26 cellular contexts compared by ENCODE assay signal in the genomic region with DNA sequence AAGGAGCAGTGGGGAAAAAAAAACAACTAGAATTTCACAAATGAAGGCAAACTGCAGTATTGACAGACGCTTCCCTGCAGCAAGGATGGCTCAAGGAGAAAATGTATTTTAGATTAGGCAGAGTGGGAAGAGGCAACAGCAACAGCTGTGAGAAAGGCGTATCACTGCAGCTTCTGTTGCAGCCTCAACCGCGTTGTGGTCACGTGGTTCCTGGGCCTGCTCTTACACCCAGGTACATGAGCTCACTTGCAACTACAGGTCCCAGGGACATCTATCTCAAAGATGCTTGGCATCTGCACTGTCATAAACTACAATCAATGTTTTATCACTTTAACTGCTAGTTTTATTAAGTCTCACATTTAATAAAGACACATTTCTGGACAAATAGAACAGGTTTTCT. TPM values are rescaled to one million over a fixed set of nuclear protein-coding genes. Genes with fewer than 3 reads are reported as not detected.
DNase-seq lines count a peak whose midpoint lies in the region; ATAC-seq, FAIRE-seq and TF ChIP-seq lines count a peak whose summit lies in the region.
"Had no signal": no experiment of that assay in that cellular context is flagged by ENCODE, and none has a peak within 500 bp of the region (broad histone marks: within the 10 kb centered on the region; RNA-seq: fewer than 3 reads in every experiment).

No MANE protein-coding gene starts in this region.

- no peak for TF ChIP-seq EP300 in ovary (IDR thresholded peaks at IDR 0.05)

- peak; percentile 12 for DNase-seq in NCI-H2107 treated with DMSO at 0.1 percent for 48 hours (lab: John Stamatoyannopoulos, UW; ENCODE audit: unreplicated experiment)
- DNase-seq in NCI-H2107 (lab: John Stamatoyannopoulos, UW): no peak
- peak; percentile 55 for DNase-seq in Jurkat, Clone E6-1 (ENCODE audit: low read depth, low spot score)
- DNase-seq in activated CD8-positive, alpha-beta T cell treated with anti-CD3 and anti-CD28 coated beads for 36 hours: peak; percentile 3
- peak; percentile 67 for DNase-seq in myocyte (ENCODE audit: low read depth)
- no peak for DNase-seq in NCI-H1092 (lab: John Stamatoyannopoulos, UW)
- no peak for DNase-seq in ovary
- no peak for DNase-seq in urothelium cell line (ENCODE audit: low spot score)
- DNase-seq: ACHN; activated effector memory CD4-positive, alpha-beta T cell treated with anti-CD3 and anti-CD28 coated beads, Interleukin-2, amount 50 U/mL, for 16 hours; activated T-cell treated with anti-CD3 and anti-CD28 coated beads for 4 hours; effector CD4-positive, alpha-beta T cell; foreskin melanocyte; immature natural killer cell; Karpas-422; left ventricle myocardium superior; midbrain; NK-92 treated with Interleukin-12 subunit alpha and Interleukin-12 subunit beta, amount 100 ng/mL, for 24 hours; sigmoid colon had no signal

- H3K27me3 Mint-ChIP-seq in activated CD8-positive, alpha-beta T cell treated with anti-CD3 and anti-CD28 coated beads for 36 hours: peaks cover 2% of the 10 kb centered on the region

- H3K4me1 Mint-ChIP-seq in activated CD8-positive, alpha-beta T cell treated with anti-CD3 and anti-CD28 coated beads for 36 hours (ENCODE audit: low read depth): peaks cover 2% of the 10 kb centered on the region
- H3K4me1 Mint-ChIP-seq: immature natural killer cell, nephron had no signal

- no peaks in the 10 kb centered on the region for H3K9me3 ChIP-seq in ovary
- H3K9me3 ChIP-seq: sigmoid colon had no signal

- H3K4me3 ChIP-seq in Jurkat, Clone E6-1 (ENCODE audit: low read length): no peak overlapping the region
- H3K4me3 ChIP-seq in ovary: no peak overlapping the region
- H3K4me3 ChIP-seq: hepatocyte, sigmoid colon, SK-N-MC had no signal

- H3K4me1 ChIP-seq in ovary (ENCODE audit: insufficient read depth): no peaks in the 10 kb centered on the region
- H3K4me1 ChIP-seq: sigmoid colon had no signal

- H3K27ac ChIP-seq in ovary: no peak overlapping the region
- H3K27ac ChIP-seq: C4-2B, hepatocyte, sigmoid colon, SK-N-MC, VCaP had no signal

- POLR2A ChIA-PET in activated CD8-positive, alpha-beta T cell treated with anti-CD3 and anti-CD28 coated beads for 36 hours (lab: Charles Lee): no interaction called here

- ATAC-seq in activated CD8-positive, alpha-beta T cell treated with anti-CD3 and anti-CD28 coated beads for 36 hours: no peak
- ATAC-seq: left ventricle myocardium superior, Panc1 had no signal

- peaks cover 5% of the 10 kb centered on the region for H3K9me3 Mint-ChIP-seq in activated CD8-positive, alpha-beta T cell treated with anti-CD3 and anti-CD28 coated beads for 36 hours
- H3K9me3 Mint-ChIP-seq: immature natural killer cell, nephron had no signal

- H3K4me3 Mint-ChIP-seq in activated CD8-positive, alpha-beta T cell treated with anti-CD3 and anti-CD28 coated beads for 36 hours: no peak overlapping the region
- H3K4me3 Mint-ChIP-seq: immature natural killer cell, nephron had no signal

- WGBS in ovary, 3 donors: 13 to 44% (median 21%) methylated on average over 5 of the region's 5 CpGs

- H3K27me3 ChIP-seq in ovary: no peaks in the 10 kb centered on the region
- H3K27me3 ChIP-seq: hepatocyte, sigmoid colon had no signal

- TF ChIP-seq POLR2A in ovary (IDR thresholded peaks at IDR 0.05): no peak

- H3K36me3 ChIP-seq in ovary: no peaks in the 10 kb centered on the region
- H3K36me3 ChIP-seq: sigmoid colon had no signal

- intact Hi-C loops in activated CD8-positive, alpha-beta T cell treated with anti-CD3 and anti-CD28 coated beads for 36 hours (cut with micrococcal nuclease): no loop called here
- intact Hi-C loops in ovary (cut with DNase I): no loop called here

- no peak for TF ChIP-seq CTCF in activated CD8-positive, alpha-beta T cell treated with anti-CD3 and anti-CD28 coated beads for 36 hours (IDR thresholded peaks at IDR 0.05)
- no peak for TF ChIP-seq CTCF in ovary (IDR thresholded peaks at IDR 0.05)

- CTCF ChIA-PET in activated CD8-positive, alpha-beta T cell treated with anti-CD3 and anti-CD28 coated beads for 36 hours (lab: Charles Lee): no interaction called here

- FAIRE-seq in urothelium cell line (lab: Jason Lieb, UNC): no peak
- FAIRE-seq: G401.6 had no signal

- no peak overlapping the region for H3K27ac Mint-ChIP-seq in activated CD8-positive, alpha-beta T cell treated with anti-CD3 and anti-CD28 coated beads for 36 hours
- H3K27ac Mint-ChIP-seq: immature natural killer cell, nephron had no signal

- H3K36me3 Mint-ChIP-seq in activated CD8-positive, alpha-beta T cell treated with anti-CD3 and anti-CD28 coated beads for 36 hours (ENCODE audit: low read depth): no peaks in the 10 kb centered on the region
- H3K36me3 Mint-ChIP-seq: immature natural killer cell had no signal

RNA-seq across cellular contexts. Expression of a gene that starts 36.0 kb away (rescaled TPM):
- polyA plus RNA-seq in Jurkat, Clone E6-1 (2012; ENCODE audit: insufficient read depth, insufficient read length): 42.3 TPM
- total RNA-seq in activated CD8-positive, alpha-beta T cell treated with anti-CD3 and anti-CD28 coated beads for 36 hours: 1 to 10 TPM; 2.7 TPM
- 25.6 and 25.8 TPM in 2 replicates for total RNA-seq in myocyte
- 20.5 TPM for polyA plus RNA-seq in myocyte (2012)
- total RNA-seq in ovary: 10 to 100 TPM; 17.5 to 40.6 (median 36.4) TPM
- 10 to 100 TPM; 31.1 to 76.7 TPM for polyA plus RNA-seq in ovary

Comparison
In these comparisons a context has a peak if more than half of its experiments do, and no peak if none do; other contexts are left out.
1. DNase-seq: peak in NCI-H2107 treated with DMSO at 0.1 percent for 48 hours (single experiment), Jurkat, Clone E6-1 (single experiment), activated CD8-positive, alpha-beta T cell treated with anti-CD3 and anti-CD28 coated beads for 36 hours (single experiment) and myocyte (single experiment); none in NCI-H2107 (single experiment), NCI-H1092 (single experiment), ovary (0 of 5) and urothelium cell line (single experiment).